ENCODE assay signal across 8 cellular contexts in the genomic region with DNA sequence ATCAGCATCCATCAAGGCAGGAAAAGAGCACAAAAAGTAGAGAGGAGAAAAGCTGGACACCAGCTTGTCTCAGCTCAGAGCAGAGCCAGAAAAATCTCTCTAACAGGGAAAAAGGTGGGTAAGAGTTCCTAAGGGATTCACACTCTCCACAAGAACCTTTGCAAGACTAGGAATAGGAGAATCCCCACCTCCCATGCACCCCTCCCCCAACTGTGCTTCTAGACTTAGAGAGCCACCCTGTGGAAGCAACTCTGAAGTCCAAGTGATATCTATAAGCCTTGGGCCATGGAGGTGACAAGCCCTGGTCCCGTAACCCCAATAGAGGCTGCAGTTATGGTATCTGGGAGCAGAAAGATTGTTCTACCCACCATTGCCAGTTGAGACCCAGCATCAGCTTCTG.
"Had no signal": no experiment of that assay in that cellular context is flagged by ENCODE, and none has a peak within 500 bp of the region (broad histone marks: within the 10 kb centered on the region; RNA-seq: fewer than 3 reads in every experiment).

No MANE protein-coding gene starts in this region.

- H2AFZ ChIP-seq: GM23248 had no signal

- H3K27ac ChIP-seq: GM23248, HL-60, KMS-11 had no signal

- H3K4me1 ChIP-seq: HAP-1 had no signal

- H3K9ac ChIP-seq: GM23248, KMS-11 had no signal

- H3K9me3 ChIP-seq: HAP-1 had no signal

- H3K36me3 ChIP-seq: HAP-1 had no signal

- FAIRE-seq: HepG2 had no signal

- H3K4me3 ChIP-seq: GM23248, HAP-1 had no signal

- H3K4me2 ChIP-seq: KMS-11 had no signal

- DNase-seq: GM23248, H7, HFFc6, KBM-7 had no signal
